Comparison of ENCODE assay signal across 29 cellular contexts in the genomic region with DNA sequence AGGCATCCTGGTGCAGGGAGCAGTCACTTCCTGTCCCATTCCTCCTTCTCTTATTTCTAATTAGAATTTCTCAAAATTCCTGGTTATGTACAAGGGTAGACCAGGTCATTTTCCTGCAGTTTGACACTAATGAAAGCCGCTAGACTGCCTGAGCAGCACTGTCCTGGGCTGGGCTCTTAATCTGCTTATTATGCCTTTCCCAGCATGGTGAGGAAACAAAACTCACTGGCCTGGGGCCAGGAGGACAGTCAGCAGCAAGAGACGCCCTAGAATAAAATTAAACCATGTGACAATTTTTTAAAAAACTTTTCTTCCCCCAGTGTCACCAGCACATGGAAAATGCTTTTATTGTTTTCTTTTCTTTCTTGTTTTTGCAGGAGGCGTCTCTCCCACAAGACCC.
"Had no signal": no experiment of that assay in that cellular context is flagged by ENCODE, and none has a peak within 500 bp of the region (broad histone marks: within the 10 kb centered on the region; RNA-seq: fewer than 3 reads in every experiment).

No MANE protein-coding gene starts in this region.

- H2AFZ ChIP-seq: hepatocyte had no signal

- H3K27me3 ChIP-seq: colonic mucosa, foreskin keratinocyte, gastroesophageal sphincter, hepatocyte, sigmoid colon, testis, tibial artery, upper lobe of left lung had no signal

- H3K4me3 Mint-ChIP-seq: dendritic cell treated with granulocyte-macrophage colony-stimulating factor and Interleukin-4, amounts not matched to agents 40 ng/mL and 50 ng/mL, for 4 days; endodermal cell; mesothelial cell of epicardium; naive B cell; natural killer cell treated with Interleukin-12 subunit alpha and Interleukin-12 subunit beta and Interleukin-15 and Interleukin-18, amount 100 ng/mL, for 72 hours; neural crest cell; stimulated activated effector memory CD8-positive, alpha-beta T cell treated with anti-CD3 and anti-CD28 coated beads, Interleukin-12 subunit alpha, Interleukin-12 subunit beta, amount 100 ng/mL, for 72 hours had no signal

- H3K27ac Mint-ChIP-seq: dendritic cell treated with granulocyte-macrophage colony-stimulating factor and Interleukin-4, amounts not matched to agents 40 ng/mL and 50 ng/mL, for 4 days; endodermal cell; mesothelial cell of epicardium; naive B cell; natural killer cell treated with Interleukin-12 subunit alpha and Interleukin-12 subunit beta and Interleukin-15 and Interleukin-18, amount 100 ng/mL, for 72 hours; stimulated activated effector memory CD8-positive, alpha-beta T cell treated with anti-CD3 and anti-CD28 coated beads, Interleukin-12 subunit alpha, Interleukin-12 subunit beta, amount 100 ng/mL, for 72 hours had no signal

- DNase-seq: colonic mucosa; effector CD8-positive, alpha-beta T cell; endodermal cell; foreskin keratinocyte; heart left ventricle; kidney; mesenchymal stem cell; mucosa of descending colon; naive B cell; posterior cingulate gyrus; psoas muscle; sigmoid colon; stimulated activated CD4-positive, alpha-beta T cell treated with anti-CD3 and anti-CD28 coated beads, Interleukin-2, amount 100 ng/mL, for 24 hours; stimulated activated CD4-positive, alpha-beta T cell treated with anti-CD3 and anti-CD28 coated beads, Interleukin-4, amount 100 ng/mL, for 24 hours; stimulated activated naive CD4-positive, alpha-beta T cell treated with Interleukin-2 at 50 U/mL for 16 hours; testis; tibial artery; upper lobe of left lung had no signal

- H3K36me3 ChIP-seq: colonic mucosa, gastroesophageal sphincter, heart left ventricle, sigmoid colon, tibial artery, upper lobe of left lung had no signal

- H3K27me3 Mint-ChIP-seq: dendritic cell treated with granulocyte-macrophage colony-stimulating factor and Interleukin-4, amounts not matched to agents 40 ng/mL and 50 ng/mL, for 4 days; naive B cell; natural killer cell treated with Interleukin-12 subunit alpha and Interleukin-12 subunit beta and Interleukin-15 and Interleukin-18, amount 100 ng/mL, for 72 hours had no signal

- H3K27ac ChIP-seq: colonic mucosa, epithelial cell of prostate, foreskin keratinocyte, gastroesophageal sphincter, heart left ventricle, hepatocyte, psoas muscle, sigmoid colon, testis, tibial artery, upper lobe of left lung had no signal

- H3K36me3 Mint-ChIP-seq: mesothelial cell of epicardium; naive B cell; natural killer cell treated with Interleukin-12 subunit alpha and Interleukin-12 subunit beta and Interleukin-15 and Interleukin-18, amount 100 ng/mL, for 72 hours; stimulated activated effector memory CD8-positive, alpha-beta T cell treated with anti-CD3 and anti-CD28 coated beads, Interleukin-12 subunit alpha, Interleukin-12 subunit beta, amount 100 ng/mL, for 72 hours had no signal

- H3K4me1 ChIP-seq: colonic mucosa, foreskin keratinocyte, gastroesophageal sphincter, psoas muscle, sigmoid colon, testis, tibial artery, upper lobe of left lung had no signal

- H3K9me3 Mint-ChIP-seq: neural crest cell had no signal

- H3K9me3 ChIP-seq: colonic mucosa, mucosa of descending colon, psoas muscle, testis, tibial artery, upper lobe of left lung had no signal

- FAIRE-seq: kidney, urothelium cell line had no signal

- H3K4me3 ChIP-seq: colonic mucosa, gastroesophageal sphincter, heart left ventricle, hepatocyte, mucosa of descending colon, psoas muscle, sigmoid colon, testis, tibial artery, upper lobe of left lung had no signal

- ATAC-seq: esophagus mucosa; foreskin keratinocyte; gastroesophageal sphincter; heart left ventricle; left lobe of liver; mucosa of descending colon; natural killer cell treated with Interleukin-12 subunit alpha and Interleukin-12 subunit beta and Interleukin-15 and Interleukin-18, amount 100 ng/mL, for 72 hours; psoas muscle; stimulated activated effector memory CD8-positive, alpha-beta T cell treated with anti-CD3 and anti-CD28 coated beads, Interleukin-12 subunit alpha, Interleukin-12 subunit beta, amount 100 ng/mL, for 72 hours had no signal

- H3K79me2 ChIP-seq: hepatocyte had no signal

- H3K4me1 Mint-ChIP-seq: endodermal cell; mesothelial cell of epicardium; naive B cell; stimulated activated effector memory CD8-positive, alpha-beta T cell treated with anti-CD3 and anti-CD28 coated beads, Interleukin-12 subunit alpha, Interleukin-12 subunit beta, amount 100 ng/mL, for 72 hours had no signal

- H3K4me2 ChIP-seq: hepatocyte had no signal
